Comparison of ENCODE assay signal across 9 cellular contexts in the genomic region with DNA sequence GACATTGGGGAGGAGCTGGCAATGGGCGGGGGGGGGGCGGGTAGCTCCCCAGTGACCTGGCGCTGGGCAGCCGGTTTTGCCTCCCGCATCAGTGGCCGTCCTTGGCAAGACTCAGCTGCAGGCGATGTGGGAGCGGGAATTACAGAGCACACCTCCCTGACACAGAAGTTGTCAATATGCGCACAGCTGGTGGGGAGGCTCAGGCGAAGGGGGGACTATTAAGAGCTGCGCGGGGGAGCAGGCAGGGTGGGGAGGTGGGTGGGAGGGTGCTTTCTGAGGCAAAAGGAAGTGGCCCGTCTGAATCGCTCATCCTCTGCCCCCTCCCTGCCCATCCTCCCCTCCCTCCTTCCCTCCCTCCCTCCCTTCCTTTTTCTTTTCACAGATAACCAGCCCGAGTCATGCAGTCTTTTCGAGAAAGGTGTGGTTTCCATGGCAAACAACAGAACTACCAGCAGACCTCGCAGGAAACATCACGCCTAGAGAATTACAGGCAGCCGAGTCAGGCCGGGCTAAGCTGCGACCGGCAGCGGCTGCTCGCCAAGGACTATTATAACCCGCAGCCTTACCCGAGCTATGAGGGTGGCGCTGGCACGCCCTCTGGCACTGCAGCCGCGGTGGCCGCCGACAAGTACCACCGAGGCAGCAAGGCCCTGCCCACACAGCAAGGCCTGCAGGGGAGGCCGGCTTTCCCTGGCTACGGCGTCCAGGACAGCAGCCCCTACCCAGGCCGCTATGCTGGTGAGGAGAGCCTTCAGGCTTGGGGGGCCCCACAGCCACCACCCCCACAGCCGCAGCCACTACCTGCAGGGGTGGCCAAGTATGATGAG. TPM values are rescaled to one million over a fixed set of nuclear protein-coding genes. Genes with fewer than 3 reads are reported as not detected.
DNase-seq lines count a peak whose midpoint lies in the region; ATAC-seq, FAIRE-seq and TF ChIP-seq lines count a peak whose summit lies in the region.
"Had no signal": no experiment of that assay in that cellular context is flagged by ENCODE, and none has a peak within 500 bp of the region (broad histone marks: within the 10 kb centered on the region; RNA-seq: fewer than 3 reads in every experiment).

No MANE protein-coding gene starts in this region.

- peaks cover 41% of the 10 kb centered on the region for H3K4me1 Mint-ChIP-seq in mesothelial cell of epicardium

- H3K27ac Mint-ChIP-seq in mesothelial cell of epicardium, result peak overlapping the region; percentile 66

- no peaks in the 10 kb centered on the region for H3K9me3 Mint-ChIP-seq in mesothelial cell of epicardium
- H3K9me3 Mint-ChIP-seq: IgD-negative memory B cell had no signal

- 17% methylated on average over 38 of the region's 38 CpGs for WGBS in thymus

- H3K27ac ChIP-seq in thymus (ENCODE audit: low read depth), result peak overlapping the region; percentile 42

- peak overlapping the region; percentile 2 for H3K4me3 ChIP-seq in thymus (ENCODE audit: low read length)

- DNase-seq in T-helper 22 cell (ENCODE audit: low read depth) (peak; percentile 20), mesothelial cell of epicardium (ENCODE audit: low spot score in 2 of 2, unreplicated experiment in 2 of 2) (no peak), NCI-H1105 (lab: John Stamatoyannopoulos, UW) (no peak), H54 (ENCODE audit: insufficient read length, low spot score) (no peak), cortex of kidney (lab: John Stamatoyannopoulos, UW) (no peak)
- DNase-seq in central memory CD4-positive, alpha-beta T cell, result peak; percentile 69

- H3K9me3 ChIP-seq in thymus (ENCODE audit: control insufficient read depth), result peaks cover 1% of the 10 kb centered on the region

- no peak for TF ChIP-seq CTCF in mesothelial cell of epicardium (IDR thresholded peaks at IDR 0.05; ENCODE audit: unreplicated experiment)

- H3K27me3 Mint-ChIP-seq in mesothelial cell of epicardium (ENCODE audit: low read depth), result no peaks in the 10 kb centered on the region
- H3K27me3 Mint-ChIP-seq: IgD-negative memory B cell had no signal

- FAIRE-seq in H54 (lab: Jason Lieb, UNC), result no peak

- H3K4me1 ChIP-seq in thymus (ENCODE audit: control insufficient read depth, insufficient read depth, low read length), result peaks cover 10% of the 10 kb centered on the region

- peaks cover 12% of the 10 kb centered on the region for H3K36me3 Mint-ChIP-seq in mesothelial cell of epicardium
- H3K36me3 Mint-ChIP-seq: IgD-negative memory B cell had no signal

- H3K27me3 ChIP-seq in thymus (ENCODE audit: control insufficient read depth, insufficient read depth), result no peaks in the 10 kb centered on the region

- peaks cover 49% of the 10 kb centered on the region for H3K36me3 ChIP-seq in thymus (ENCODE audit: control insufficient read depth, insufficient read depth)

- no peak for TF ChIP-seq POLR2A in H54 (IDR thresholded peaks at IDR 0.05; ENCODE audit: low read depth, low read length)

- ATAC-seq in GM21423 (IDR thresholded peaks at IDR 0.05; ENCODE audit: unreplicated experiment), result peak; percentile 57

- no peak overlapping the region for H3K4me3 Mint-ChIP-seq in mesothelial cell of epicardium

RNA-seq across cellular contexts. Expression of a gene that starts 44.0 kb away (rescaled TPM):
- total RNA-seq in mesothelial cell of epicardium, result 179 to 187 TPM (median 181 TPM) in 3 replicates
- polyA plus RNA-seq in thymus, result 53.3 TPM

Comparison
In these comparisons a context has a peak if more than half of its experiments do, and no peak if none do; other contexts are left out.
1. DNase-seq: peak in T-helper 22 cell (single experiment) and central memory CD4-positive, alpha-beta T cell (single experiment); none in mesothelial cell of epicardium (0 of 2), NCI-H1105 (single experiment), H54 (single experiment) and cortex of kidney (single experiment).